18 cellular contexts compared by ENCODE assay signal in the genomic region with DNA sequence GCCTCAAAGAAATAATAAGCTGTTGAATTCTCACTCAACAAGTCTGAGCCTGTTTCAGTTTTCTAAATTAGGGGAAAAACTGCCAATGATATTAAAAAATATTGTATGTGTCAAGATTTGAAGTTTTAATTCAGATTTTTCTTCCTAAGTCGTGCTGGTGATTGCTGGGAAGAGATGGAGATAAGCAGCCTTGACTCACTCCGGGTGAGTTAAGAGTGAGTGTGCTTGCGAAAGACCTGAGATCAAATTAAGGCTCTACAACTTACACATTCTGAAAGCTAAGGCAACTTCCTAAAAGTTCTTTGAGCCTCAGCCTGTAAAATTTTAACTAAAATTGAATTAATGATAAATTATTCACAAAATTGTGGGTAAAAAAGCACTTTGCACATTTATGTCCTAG.
DNase-seq lines count a peak whose midpoint lies in the region; ATAC-seq, FAIRE-seq and TF ChIP-seq lines count a peak whose summit lies in the region.
"Had no signal": no experiment of that assay in that cellular context is flagged by ENCODE, and none has a peak within 500 bp of the region (broad histone marks: within the 10 kb centered on the region; RNA-seq: fewer than 3 reads in every experiment).

No MANE protein-coding gene starts in this region.

- H3K79me2 ChIP-seq in PC-3 (ENCODE audit: low read length) (no peaks in the 10 kb centered on the region), K562 (ENCODE audit: control insufficient read depth, insufficient read depth, low read length) (no peaks in the 10 kb centered on the region)

- no peak overlapping the region for H2BK15ac ChIP-seq in mesenchymal stem cell (ENCODE audit: low read depth, poor library complexity, severe bottlenecking)

- no peak overlapping the region for H3K4me2 ChIP-seq in PC-3 (ENCODE audit: low read length)
- no peak overlapping the region for H3K4me2 ChIP-seq in K562 (ENCODE audit: insufficient read depth, low read length)
- H3K4me2 ChIP-seq in mesenchymal stem cell (ENCODE audit: low read length, poor library complexity, severe bottlenecking): no peak overlapping the region

- no peak for TF ChIP-seq CTCF in PC-3 (conservative IDR thresholded peaks at IDR 0.05; ENCODE audit: low read depth, low read length)
- no peak for TF ChIP-seq CTCF in K562 (IDR thresholded peaks at IDR 0.05 in 2 of 3, conservative IDR thresholded peaks at IDR 0.05 in 1 of 3; ENCODE audit: insufficient read depth in 2 of 3, low read depth in 1 of 3, low read length in 3 of 3)
- no peak for TF ChIP-seq CTCF in testis (IDR thresholded peaks at IDR 0.05)

- H3K4me1 Mint-ChIP-seq in activated T-helper 17 cell treated with anti-CD3 and anti-CD28 coated beads, Interleukin-2, amount 50 U/mL, for 72 hours: no peaks in the 10 kb centered on the region
- H3K4me1 Mint-ChIP-seq: activated CD4-positive, alpha-beta T cell treated with anti-CD3 and anti-CD28 coated beads for 36 hours had no signal

- H2AK5ac ChIP-seq in mesenchymal stem cell (ENCODE audit: low read length, severe bottlenecking): no peak overlapping the region

- no peak overlapping the region for H4K8ac ChIP-seq in mesenchymal stem cell (ENCODE audit: low read length)

- H3K9me2 ChIP-seq in PC-3 (replicated peaks; ENCODE audit: low read length): no peaks in the 10 kb centered on the region

- in situ Hi-C loops in K562 (cut with MboI): no loop called here

- no peak overlapping the region for H3K9ac ChIP-seq in PC-3 (ENCODE audit: low read length)
- no peak overlapping the region for H3K9ac ChIP-seq in K562 (ENCODE audit: insufficient read depth in 1 of 2, low read depth in 2 of 2, low read length in 2 of 2)
- H3K9ac ChIP-seq in mesenchymal stem cell (ENCODE audit: low read length): no peak overlapping the region
- H3K9ac ChIP-seq: GM23248 had no signal

- no peaks in the 10 kb centered on the region for H3K27me3 ChIP-seq in PC-3 (ENCODE audit: low read length)
- H3K27me3 ChIP-seq in K562 (ENCODE audit: control insufficient read depth in 2 of 2, insufficient read depth in 2 of 2, low read length in 2 of 2): no peaks in the 10 kb centered on the region
- H3K27me3 ChIP-seq in mesenchymal stem cell (ENCODE audit: control insufficient read depth in 1 of 2, insufficient read depth in 1 of 2, low read length in 2 of 2): no peaks in the 10 kb centered on the region
- H3K27me3 ChIP-seq in testis: no peaks in the 10 kb centered on the region

- no peak overlapping the region for H2BK120ac ChIP-seq in mesenchymal stem cell (ENCODE audit: low read depth, low read length)

- H3K79me1 ChIP-seq in mesenchymal stem cell (replicated peaks; ENCODE audit: low read length, poor library complexity, severe bottlenecking): no peaks in the 10 kb centered on the region

- intact Hi-C loops in PC-3 (cut with micrococcal nuclease) (no loop called here), K562 (cut with micrococcal nuclease) (no loop called here), testis (cut with DNase I; ENCODE audit: low total_unique reads) (no loop called here)

- POLR2A ChIA-PET in PC-3 (lab: Charles Lee; ENCODE audit: unreplicated experiment): no interaction called here
- POLR2A ChIA-PET in K562 (lab: Yijun Ruan, JAX): no interaction called here

- no peak for TF ChIP-seq POLR2A in K562 (conservative IDR thresholded peaks at IDR 0.05)
- TF ChIP-seq POLR2A in testis (IDR thresholded peaks at IDR 0.05): no peak

- no peak for TF ChIP-seq EP300 in K562 (IDR thresholded peaks at IDR 0.05; ENCODE audit: low read length)

- no peak overlapping the region for H3K27ac ChIP-seq in PC-3 (ENCODE audit: low read length)
- H3K27ac ChIP-seq in K562 (ENCODE audit: extremely low read depth, low read depth, low read length): no peak overlapping the region
- H3K27ac ChIP-seq in mesenchymal stem cell (ENCODE audit: low read length, poor library complexity, severe bottlenecking): no peak overlapping the region
- H3K27ac ChIP-seq in testis: no peak overlapping the region
- H3K27ac ChIP-seq: GM23248 had no signal

- H3K27me3 Mint-ChIP-seq in activated T-helper 17 cell treated with anti-CD3 and anti-CD28 coated beads, Interleukin-2, amount 50 U/mL, for 72 hours: no peaks in the 10 kb centered on the region
- H3K27me3 Mint-ChIP-seq: activated CD4-positive, alpha-beta T cell treated with anti-CD3 and anti-CD28 coated beads for 36 hours had no signal

- H3K4me3 Mint-ChIP-seq in activated T-helper 17 cell treated with anti-CD3 and anti-CD28 coated beads, Interleukin-2, amount 50 U/mL, for 72 hours: no peak overlapping the region
- H3K4me3 Mint-ChIP-seq: activated CD4-positive, alpha-beta T cell treated with anti-CD3 and anti-CD28 coated beads for 36 hours; brain had no signal

- no peaks in the 10 kb centered on the region for H3F3A ChIP-seq in PC-3 (ENCODE audit: low read length, unreplicated experiment)

- H4K20me1 ChIP-seq in PC-3 (ENCODE audit: low read length): no peaks in the 10 kb centered on the region
- no peaks in the 10 kb centered on the region for H4K20me1 ChIP-seq in K562 (replicated peaks; ENCODE audit: control insufficient read depth, insufficient read depth, low read length)

- H2AFZ ChIP-seq in PC-3 (ENCODE audit: low read length) (no peak overlapping the region), K562 (ENCODE audit: low read depth, low read length) (no peak overlapping the region), mesenchymal stem cell (ENCODE audit: low read depth, low read length) (no peak overlapping the region)
- H2AFZ ChIP-seq: GM23248 had no signal

- no peaks in the 10 kb centered on the region for H3K9me1 ChIP-seq in K562 (ENCODE audit: control insufficient read depth, insufficient read depth, low read length)

- no peak overlapping the region for H4K91ac ChIP-seq in mesenchymal stem cell (ENCODE audit: low read length)

- no peak overlapping the region for H3K4ac ChIP-seq in mesenchymal stem cell (ENCODE audit: low read depth in 1 of 2, low read length in 2 of 2)

- H3K4me1 ChIP-seq in PC-3 (ENCODE audit: insufficient read depth, low read length) (no peaks in the 10 kb centered on the region), K562 (replicated peaks in 1 of 2; ENCODE audit: control insufficient read depth in 2 of 2, insufficient read depth in 2 of 2, low read length in 2 of 2) (no peaks in the 10 kb centered on the region), mesenchymal stem cell (ENCODE audit: control insufficient read depth, insufficient read depth, low read depth, low read length) (no peaks in the 10 kb centered on the region), testis (no peaks in the 10 kb centered on the region)
- H3K4me1 ChIP-seq: Caco-2 had no signal

- H3K18ac ChIP-seq in mesenchymal stem cell (ENCODE audit: low read depth in 1 of 2, low read length in 2 of 2): no peak overlapping the region

- H3K36me3 Mint-ChIP-seq in activated T-helper 17 cell treated with anti-CD3 and anti-CD28 coated beads, Interleukin-2, amount 50 U/mL, for 72 hours (ENCODE audit: low read depth): no peaks in the 10 kb centered on the region
- H3K36me3 Mint-ChIP-seq: brain had no signal

- H3K36me3 ChIP-seq in PC-3 (ENCODE audit: low read depth, low read length) (no peaks in the 10 kb centered on the region), K562 (ENCODE audit: control insufficient read depth, insufficient read depth, low read length) (no peaks in the 10 kb centered on the region), mesenchymal stem cell (ENCODE audit: control insufficient read depth in 1 of 2, insufficient read depth in 2 of 2, low read depth in 1 of 2, low read length in 2 of 2) (no peaks in the 10 kb centered on the region), testis (ENCODE audit: low read depth, missing control alignments) (no peaks in the 10 kb centered on the region)

- no peak overlapping the region for H3K23ac ChIP-seq in mesenchymal stem cell (ENCODE audit: low read length in 2 of 2)

- peak; percentile 59 for FAIRE-seq in K562 (lab: Jason Lieb, UNC)
- FAIRE-seq: GM12878 had no signal

- ATAC-seq in PC-3 (no peak), K562 (no peak), HG02970 (IDR thresholded peaks at IDR 0.05; ENCODE audit: low FRiP score, unreplicated experiment) (no peak)
- no peak for ATAC-seq in activated T-helper 17 cell treated with anti-CD3 and anti-CD28 coated beads, Interleukin-2, amount 50 U/mL, for 72 hours (replicated peaks)
- ATAC-seq: activated CD4-positive, alpha-beta T cell treated with anti-CD3 and anti-CD28 coated beads for 36 hours; GM12878; left lobe of liver had no signal

- no peak overlapping the region for H2BK12ac ChIP-seq in mesenchymal stem cell (ENCODE audit: low read length in 2 of 2)

- H3K27ac Mint-ChIP-seq in activated T-helper 17 cell treated with anti-CD3 and anti-CD28 coated beads, Interleukin-2, amount 50 U/mL, for 72 hours: no peak overlapping the region
- H3K27ac Mint-ChIP-seq: activated CD4-positive, alpha-beta T cell treated with anti-CD3 and anti-CD28 coated beads for 36 hours; brain had no signal

- H3K9me3 ChIP-seq in PC-3 (ENCODE audit: low read length) (no peaks in the 10 kb centered on the region), K562 (replicated peaks; ENCODE audit: control insufficient read depth, insufficient read depth, low read depth, low read length) (no peaks in the 10 kb centered on the region), mesenchymal stem cell (ENCODE audit: control insufficient read depth, low read length) (no peaks in the 10 kb centered on the region), testis (no peaks in the 10 kb centered on the region)
- H3K9me3 ChIP-seq: Caco-2 had no signal

- 31% methylated on average over 3 of the region's 3 CpGs for WGBS in K562 (ENCODE audit: insufficient coverage, low coverage, missing lambda C conversion rate)
- WGBS in mesenchymal stem cell: 74% methylated on average over 3 of the region's 3 CpGs
- 80 to 81% methylated on average over 3 of the region's 3 CpGs for WGBS in testis, 2 donors

- peaks cover 4% of the 10 kb centered on the region for H3K9me3 Mint-ChIP-seq in activated T-helper 17 cell treated with anti-CD3 and anti-CD28 coated beads, Interleukin-2, amount 50 U/mL, for 72 hours

- DNase-seq in HT1080 (ENCODE audit: low read depth): peak; percentile 62
- DNase-seq in PC-3: peak; percentile 43
- DNase-seq in K562 (ENCODE audit: extremely low read depth in 1 of 4, low spot score in 3 of 4): no peak
- peak; percentile 12 for DNase-seq in mesenchymal stem cell
- no peak for DNase-seq in testis
- DNase-seq in middle frontal gyrus (ENCODE audit: extremely low spot score, low spot score): no peak
- DNase-seq: activated CD4-positive, alpha-beta T cell treated with anti-CD3 and anti-CD28 coated beads for 36 hours; activated gamma-delta T cell; Caco-2; GM23248; NCI-H2107; SHP77; stimulated activated CD4-positive, alpha-beta T cell treated with anti-CD3 and anti-CD28 coated beads, Interleukin-4, amount 100 ng/mL, for 4 hours had no signal

- BruUV-seq in PC-3 (replicated peaks; lab: Mats Ljungman, UMichigan): no TSS peak
- no TSS peak for BruUV-seq in K562 (replicated peaks; lab: Mats Ljungman, UMichigan)

- CTCF ChIA-PET in PC-3 (lab: Charles Lee): no interaction called here
- CTCF ChIA-PET in K562 (lab: Yijun Ruan, JAX; ENCODE audit: low intra/inter-chr PET ratio): no interaction called here

- no peak overlapping the region for H2BK5ac ChIP-seq in mesenchymal stem cell (ENCODE audit: low read depth, low read length, poor library complexity, severe bottlenecking)

- H3K4me3 ChIP-seq in PC-3 (ENCODE audit: low read length): no peak overlapping the region
- H3K4me3 ChIP-seq in K562: no peak overlapping the region
- H3K4me3 ChIP-seq in mesenchymal stem cell (ENCODE audit: insufficient read depth in 1 of 2, low read depth in 1 of 2, low read length in 2 of 2): no peak overlapping the region
- H3K4me3 ChIP-seq in testis: no peak overlapping the region
- H3K4me3 ChIP-seq: GM12878, GM23248 had no signal

- no peak for TF ChIP-seq RAD21 in K562 (CRISPR knock-in tag; conservative IDR thresholded peaks at IDR 0.05 in 1 of 2, IDR thresholded peaks at IDR 0.05 in 1 of 2)

- no peak overlapping the region for H3K14ac ChIP-seq in mesenchymal stem cell (ENCODE audit: low read length in 2 of 2)

Comparison
In these comparisons a context has a peak if more than half of its experiments do, and no peak if none do; other contexts are left out.
1. DNase-seq: peak in HT1080 (single experiment), PC-3 (single experiment) and mesenchymal stem cell (single experiment); none in K562 (0 of 4), testis (single experiment) and middle frontal gyrus (single experiment).